Comparison of ENCODE assay signal across 8 cellular contexts in the genomic region with DNA sequence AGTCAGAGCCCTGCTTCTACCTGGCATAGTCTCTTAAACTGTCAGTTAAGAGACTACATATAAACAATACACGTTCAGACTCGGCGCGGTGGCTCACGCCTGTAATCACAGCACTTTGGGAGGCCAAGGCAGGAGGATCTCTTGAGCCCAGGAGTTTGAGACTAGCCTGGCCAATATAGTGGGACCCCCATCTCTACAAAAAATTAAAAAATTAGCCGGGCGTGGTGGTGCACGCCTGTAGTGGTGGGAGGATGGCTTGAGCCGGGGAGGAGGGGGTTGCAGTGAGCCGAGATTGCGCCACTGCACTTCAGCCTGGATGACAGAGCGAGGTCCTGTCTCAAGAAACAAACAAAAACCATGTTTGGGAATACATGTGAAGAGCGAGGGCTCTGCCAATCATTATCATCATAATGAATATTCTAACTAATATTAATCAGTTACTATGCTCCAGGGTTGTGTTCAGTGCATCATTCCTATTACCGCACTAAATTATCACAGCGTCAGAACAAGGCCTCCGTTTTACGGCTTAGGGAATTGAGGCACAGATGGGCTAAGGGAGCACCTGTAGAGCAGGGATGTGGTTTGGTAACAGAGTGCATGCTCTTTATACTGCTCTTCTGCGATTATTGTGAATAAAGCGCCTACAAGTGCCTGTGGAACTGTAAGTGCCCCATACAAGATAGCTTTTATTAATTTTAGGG. TPM values are rescaled to one million over a fixed set of nuclear protein-coding genes. Genes with fewer than 3 reads are reported as not detected.
DNase-seq lines count a peak whose midpoint lies in the region; ATAC-seq, FAIRE-seq and TF ChIP-seq lines count a peak whose summit lies in the region.

No MANE protein-coding gene starts in this region.

- TF ChIP-seq CTCF in A549 (IDR thresholded peaks at IDR 0.05) (no peak), MCF 10A (IDR thresholded peaks at IDR 0.05; ENCODE audit: unreplicated experiment) (no peak)

- peaks cover 26% of the 10 kb centered on the region for H3K4me1 ChIP-seq in A549
- H3K4me1 ChIP-seq in HUES64 (ENCODE audit: insufficient read depth, low read length) = peaks cover 27% of the 10 kb centered on the region
- H3K4me1 ChIP-seq in muscle layer of duodenum (ENCODE audit: control insufficient read depth in 1 of 2, insufficient read depth in 2 of 2, low read length in 2 of 2) = peaks cover 8 to 32% of the 10 kb centered on the region in 2 donors

- DNase-seq in A549 (ENCODE audit: low read depth in 1 of 2, low spot score in 1 of 2) (no peak), MCF 10A (ENCODE audit: unreplicated experiment) (no peak), NCI-H2227 (lab: John Stamatoyannopoulos, UW; ENCODE audit: unreplicated experiment) (no peak), GM19238 (ENCODE audit: insufficient read length, low spot score) (no peak)

- WGBS in A549 (ENCODE audit: missing lambda C conversion rate) = 82% methylated on average over 19 of the region's 19 CpGs
- WGBS in HUES64 = 92% methylated on average over 19 of the region's 19 CpGs

- H3K36me3 ChIP-seq in HUES64 (ENCODE audit: insufficient read depth, low read length) (peaks cover 13% of the 10 kb centered on the region), muscle layer of duodenum (ENCODE audit: control insufficient read depth in 1 of 2, insufficient read depth in 2 of 2, low read length in 2 of 2) (no peaks in the 10 kb centered on the region)

- peaks cover 31% of the 10 kb centered on the region for H3K36me3 Mint-ChIP-seq in MCF 10A (ENCODE audit: insufficient read depth, unreplicated experiment)

- BruUV-seq in MCF 10A (replicated peaks; lab: Mats Ljungman, UMichigan) = no TSS peak

- H3K4me2 ChIP-seq in A549 = peak overlapping the region; percentile 58

- H3K4me1 Mint-ChIP-seq in MCF 10A (ENCODE audit: insufficient read depth, unreplicated experiment) = peaks cover 30% of the 10 kb centered on the region

- H3K4me3 Mint-ChIP-seq in MCF 10A (ENCODE audit: unreplicated experiment) = peak overlapping the region; percentile 84

- CTCF ChIA-PET in A549 (lab: Yijun Ruan, JAX) = interaction anchor here (0.8 to 1.0 kb wide), 2 partner anchors 13 to 63 kb away, joined by 3 to 6 read pairs; no protein-coding TSS in a partner anchor
- CTCF ChIA-PET in MCF 10A (lab: Yijun Ruan, JAX) = interaction anchor here (0.8 kb wide), 1 partner anchor 87 kb away, joined by 3 read pairs; no protein-coding TSS in a partner anchor

- H3K27ac ChIP-seq in A549 (peak overlapping the region; percentile 43 to 67), HUES64 (ENCODE audit: low read depth, low read length) (no peak overlapping the region), muscle layer of duodenum (ENCODE audit: low read length) (no peak overlapping the region)

- ATAC-seq in A549 (no peak), esophagus mucosa (no peak), GM18520 (IDR thresholded peaks at IDR 0.05; ENCODE audit: unreplicated experiment) (no peak)

- no peaks in the 10 kb centered on the region for H3K27me3 Mint-ChIP-seq in MCF 10A (ENCODE audit: insufficient read depth, unreplicated experiment)

- no peak for TF ChIP-seq EP300 in A549 (IDR thresholded peaks at IDR 0.05)

- H3K4me3 ChIP-seq in A549 = 0 out of 3 replicates have a peak overlapping the region, but pooled peaks have one; percentile 13
- peak overlapping the region; percentile 32 for H3K4me3 ChIP-seq in HUES64 (ENCODE audit: low read length)
- H3K4me3 ChIP-seq in muscle layer of duodenum (ENCODE audit: low read depth in 1 of 2, low read length in 2 of 2) = peak overlapping the region; percentile 45 to 75

- H3K27me3 ChIP-seq in HUES64 (ENCODE audit: insufficient read depth, low read length) (no peaks in the 10 kb centered on the region), muscle layer of duodenum (ENCODE audit: low read depth, low read length) (no peaks in the 10 kb centered on the region)

- TF ChIP-seq POLR2A in A549 (IDR thresholded peaks at IDR 0.05; ENCODE audit: low read length) = no peak

- no peaks in the 10 kb centered on the region for H3K9me3 ChIP-seq in A549
- H3K9me3 ChIP-seq in HUES64 (ENCODE audit: insufficient read depth, low read depth, low read length) = no peaks in the 10 kb centered on the region
- no peaks in the 10 kb centered on the region for H3K9me3 ChIP-seq in muscle layer of duodenum (ENCODE audit: control insufficient read depth in 1 of 2, low read length in 2 of 2)

- FAIRE-seq in A549 (lab: Jason Lieb, UNC) = no peak

- intact Hi-C loops in MCF 10A (cut with micrococcal nuclease) = loop anchor here (2.0 to 10.0 kb wide), 2 partner anchors 61 to 135 kb away; no protein-coding TSS in a partner anchor

- no peak overlapping the region for H3K9ac ChIP-seq in HUES64 (ENCODE audit: low read depth, low read length)

- no peak for TF ChIP-seq RAD21 in A549 (conservative IDR thresholded peaks at IDR 0.05 in 1 of 2, IDR thresholded peaks at IDR 0.05 in 1 of 2)

- no peaks in the 10 kb centered on the region for H3K9me3 Mint-ChIP-seq in MCF 10A (ENCODE audit: unreplicated experiment)

- POLR2A ChIA-PET in A549 (lab: Yijun Ruan, JAX) = interaction anchor here (0.5 to 1.0 kb wide), 7 partner anchors 11 to 158 kb away, joined by 3 to 7 read pairs (median 3); no protein-coding TSS in a partner anchor
- POLR2A ChIA-PET in MCF 10A (lab: Yijun Ruan, JAX) = interaction anchor here (0.6 to 1.9 kb wide), 22 partner anchors 9 to 561 kb away, joined by 3 to 16 read pairs (median 5); partner anchors contain the start of gene ABHD14A

- H3K27ac Mint-ChIP-seq in MCF 10A (ENCODE audit: low read depth, unreplicated experiment) = peak overlapping the region; percentile 61

TF ChIP-seq in A549, 52 proteins besides CTCF, POLR2A, EP300 and RAD21:
- TF ChIP-seq MAFK (IDR thresholded peaks at IDR 0.05; ENCODE audit: partially characterized antibody) (no peak), CHD2 (IDR thresholded peaks at IDR 0.05; ENCODE audit: low read length, partially characterized antibody) (no peak), CEBPB (IDR thresholded peaks at IDR 0.05) (no peak), CBX8 (IDR thresholded peaks at IDR 0.05) (no peak), SREBF2 (IDR thresholded peaks at IDR 0.05) (no peak), PHF8 (IDR thresholded peaks at IDR 0.05; ENCODE audit: borderline replicate concordance, low read depth) (no peak), MYC (IDR thresholded peaks at IDR 0.05; ENCODE audit: borderline replicate concordance, low read length) (no peak), KDM1A (IDR thresholded peaks at IDR 0.05; ENCODE audit: low read depth) (no peak), POLR2AphosphoS2 (conservative IDR thresholded peaks at IDR 0.05; ENCODE audit: low read length) (no peak), BHLHE40 (IDR thresholded peaks at IDR 0.05; ENCODE audit: low read depth, low read length) (no peak), JUN (IDR thresholded peaks at IDR 0.05) (no peak)
- TF ChIP-seq, protein P1, sequence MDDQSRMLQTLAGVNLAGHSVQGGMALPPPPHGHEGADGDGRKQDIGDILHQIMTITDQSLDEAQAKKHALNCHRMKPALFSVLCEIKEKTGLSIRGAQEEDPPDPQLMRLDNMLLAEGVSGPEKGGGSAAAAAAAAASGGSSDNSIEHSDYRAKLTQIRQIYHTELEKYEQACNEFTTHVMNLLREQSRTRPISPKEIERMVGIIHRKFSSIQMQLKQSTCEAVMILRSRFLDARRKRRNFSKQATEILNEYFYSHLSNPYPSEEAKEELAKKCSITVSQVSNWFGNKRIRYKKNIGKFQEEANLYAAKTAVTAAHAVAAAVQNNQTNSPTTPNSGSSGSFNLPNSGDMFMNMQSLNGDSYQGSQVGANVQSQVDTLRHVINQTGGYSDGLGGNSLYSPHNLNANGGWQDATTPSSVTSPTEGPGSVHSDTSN (IDR thresholded peaks at IDR 0.05) = no peak

RNA-seq across cellular contexts. Expression of gene UQCC5, which starts 0.8 kb away (rescaled TPM):
- polyA plus RNA-seq in A549 (2011; rRNA removed) = 9.3 and 11.7 TPM in 2 replicates
- 82.0 and 95.5 TPM in 2 replicates for polyA plus RNA-seq in A549 (2012; cell fraction: cytosol; rRNA removed)
- polyA plus RNA-seq in A549 (2012; cell fraction: nucleus; rRNA removed) = 7.6 and 32.8 TPM in 2 replicates
- 60.8 to 66.7 TPM (median 63.3 TPM) in 3 replicates for polyA plus RNA-seq in A549 (2017; fragmentation: RNase III; extraction: RNeasy Plus Mini Kit Qiagen cat#74134 plus additional on column Dnase treatment)
- 3.9 and 4.3 TPM in 2 replicates for polyA minus RNA-seq in A549 (2011; rRNA and poly(A)+ RNA removed)
- polyA plus RNA-seq in HUES64 (2013, experiment 1 of 2) = 47.5 TPM
- 56.9 TPM for polyA plus RNA-seq in HUES64 (2013, experiment 2 of 2)
- total RNA-seq in MCF 10A (2022) = 22.6 and 25.9 TPM in 2 replicates
- total RNA-seq in esophagus mucosa = 17.6 TPM

RNA-seq across cellular contexts. Expression of gene NT5DC2, which starts 1.9 kb away (rescaled TPM):
- polyA plus RNA-seq in A549 (2011; rRNA removed) = 23.2 and 50.4 TPM in 2 replicates
- 80.1 and 97.7 TPM in 2 replicates for polyA plus RNA-seq in A549 (2012; cell fraction: cytosol; rRNA removed)
- 142 and 162 TPM in 2 replicates for polyA plus RNA-seq in A549 (2012; cell fraction: nucleus; rRNA removed)
- 71.6 to 82.0 TPM (median 81.1 TPM) in 3 replicates for polyA plus RNA-seq in A549 (2017; fragmentation: RNase III; extraction: RNeasy Plus Mini Kit Qiagen cat#74134 plus additional on column Dnase treatment)
- 46.6 and 47.7 TPM in 2 replicates for polyA minus RNA-seq in A549 (2011; rRNA and poly(A)+ RNA removed)
- 301 TPM for polyA plus RNA-seq in HUES64 (2013, experiment 1 of 2)
- polyA plus RNA-seq in HUES64 (2013, experiment 2 of 2) = 314 TPM
- 28.9 and 36.9 TPM in 2 replicates for total RNA-seq in MCF 10A (2022)
- 55.0 TPM for total RNA-seq in esophagus mucosa

RNA-seq across cellular contexts. Expression of gene STAB1, which starts 40.4 kb away (rescaled TPM):
- 0.03 TPM in 1 of 2 replicates, not detected in the other for polyA plus RNA-seq in A549 (2011; rRNA removed)
- 0.01 and 0.08 TPM in 2 replicates for polyA plus RNA-seq in A549 (2012; cell fraction: cytosol; rRNA removed)
- 0.26 and 0.32 TPM in 2 replicates for polyA plus RNA-seq in A549 (2012; cell fraction: nucleus; rRNA removed)
- 0.04 to 0.07 TPM in 2 of 3 replicates, not detected in the other for polyA plus RNA-seq in A549 (2017; fragmentation: RNase III; extraction: RNeasy Plus Mini Kit Qiagen cat#74134 plus additional on column Dnase treatment)
- polyA minus RNA-seq in A549 (2011; rRNA and poly(A)+ RNA removed) = not detected in 2 replicates
- 0.15 TPM for polyA plus RNA-seq in HUES64 (2013, experiment 1 of 2)
- 0.32 TPM for polyA plus RNA-seq in HUES64 (2013, experiment 2 of 2)
- not detected in 2 replicates for total RNA-seq in MCF 10A (2022)
- total RNA-seq in esophagus mucosa = 21.2 TPM

Comparison
In these comparisons a context has a peak if more than half of its experiments do, and no peak if none do; other contexts are left out.
1. H3K27ac ChIP-seq: peak in A549 (2 of 2); none in HUES64 (single experiment) and muscle layer of duodenum (single experiment).
2. RNA of gene STAB1, which starts 40.4 kb away (total RNA-seq): 21.2 TPM in esophagus mucosa (single experiment); not detected in MCF 10A; every median in the first group is over 10 times any median in the second.
3. Peak in every context shown above with its lines, with median percentiles within 50 percentile points of each other: H3K4me3 ChIP-seq.